1 cellular context compared by ENCODE assay signal in the genomic region with DNA sequence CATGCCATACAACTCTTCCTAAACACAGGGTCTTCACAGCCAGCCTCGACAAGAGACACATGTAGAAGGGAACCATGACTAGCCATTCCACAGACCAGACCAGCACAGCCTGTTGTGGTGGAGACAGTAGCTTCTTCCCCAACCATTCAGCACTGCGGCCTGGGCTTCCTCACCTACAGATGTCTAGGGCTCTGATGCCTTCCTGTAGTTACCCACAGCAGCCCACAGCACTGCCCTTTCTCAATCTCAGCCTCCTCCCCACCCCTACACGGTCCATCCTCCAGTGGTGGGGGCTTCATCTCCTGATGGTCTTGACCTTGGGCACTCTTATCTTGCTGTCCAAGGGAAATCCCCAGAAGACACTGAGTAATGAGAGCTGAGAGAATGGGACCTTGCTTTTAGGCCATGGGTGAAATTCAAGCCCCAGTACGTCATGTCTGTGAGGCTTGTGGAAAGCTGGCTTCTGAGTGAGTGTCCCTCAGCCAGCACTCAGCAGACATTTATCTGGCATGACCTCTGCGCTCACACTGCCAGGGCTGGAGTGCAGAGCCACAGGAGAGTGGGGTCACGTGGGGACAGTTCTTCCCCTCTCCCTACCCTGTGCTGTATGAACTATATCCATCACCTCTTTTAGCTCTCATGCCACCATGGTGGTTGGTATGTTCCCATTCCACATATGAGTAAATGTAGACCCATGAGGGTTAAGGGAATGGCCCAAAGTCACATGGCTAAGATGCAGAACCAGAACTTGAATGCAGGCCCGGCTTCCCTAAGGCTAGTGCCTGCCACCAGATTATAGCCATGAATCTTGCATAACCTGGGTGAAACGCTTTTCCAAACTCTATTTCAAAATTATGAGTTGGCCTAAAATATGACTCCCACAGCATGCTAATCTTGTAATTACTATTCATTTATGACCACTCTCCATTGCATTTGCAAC.
TF ChIP-seq lines count a peak whose summit lies in the region.

No MANE protein-coding gene starts in this region.

TF ChIP-seq in HEK293T, 16 proteins besides CTCF, POLR2A, EP300 and RAD21:
- TF ChIP-seq LEF1 (IDR thresholded peaks at IDR 0.05; ENCODE audit: borderline replicate concordance) = no peak
- no peak for TF ChIP-seq BHLHE40 (IDR thresholded peaks at IDR 0.05; ENCODE audit: borderline replicate concordance)
- TF ChIP-seq ELF4 (IDR thresholded peaks at IDR 0.05) = no peak
- TF ChIP-seq FOXK2 (IDR thresholded peaks at IDR 0.05) = no peak
- TF ChIP-seq CTBP1 (IDR thresholded peaks at IDR 0.05; ENCODE audit: borderline replicate concordance) = no peak
- no peak for TF ChIP-seq ZNF384 (IDR thresholded peaks at IDR 0.05)
- TF ChIP-seq ARNT (IDR thresholded peaks at IDR 0.05) = no peak
- no peak for TF ChIP-seq NFRKB (IDR thresholded peaks at IDR 0.05)
- no peak for TF ChIP-seq FOXA1 (IDR thresholded peaks at IDR 0.05)
- TF ChIP-seq SUZ12 (IDR thresholded peaks at IDR 0.05) = no peak
- no peak for TF ChIP-seq L3MBTL2 (conservative IDR thresholded peaks at IDR 0.05)
- TF ChIP-seq, protein P1, sequence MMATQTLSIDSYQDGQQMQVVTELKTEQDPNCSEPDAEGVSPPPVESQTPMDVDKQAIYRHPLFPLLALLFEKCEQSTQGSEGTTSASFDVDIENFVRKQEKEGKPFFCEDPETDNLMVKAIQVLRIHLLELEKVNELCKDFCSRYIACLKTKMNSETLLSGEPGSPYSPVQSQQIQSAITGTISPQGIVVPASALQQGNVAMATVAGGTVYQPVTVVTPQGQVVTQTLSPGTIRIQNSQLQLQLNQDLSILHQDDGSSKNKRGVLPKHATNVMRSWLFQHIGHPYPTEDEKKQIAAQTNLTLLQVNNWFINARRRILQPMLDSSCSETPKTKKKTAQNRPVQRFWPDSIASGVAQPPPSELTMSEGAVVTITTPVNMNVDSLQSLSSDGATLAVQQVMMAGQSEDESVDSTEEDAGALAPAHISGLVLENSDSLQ (IDR thresholded peaks at IDR 0.05) = no peak
- TF ChIP-seq SP1 (IDR thresholded peaks at IDR 0.05) = no peak
- TF ChIP-seq FOXM1 (IDR thresholded peaks at IDR 0.05; ENCODE audit: borderline replicate concordance) = no peak
- no peak for TF ChIP-seq TARDBP (IDR thresholded peaks at IDR 0.05)
- no peak for TF ChIP-seq HDGF (IDR thresholded peaks at IDR 0.05; ENCODE audit: borderline replicate concordance)
